10 cellular contexts compared by ENCODE assay signal in the genomic region with DNA sequence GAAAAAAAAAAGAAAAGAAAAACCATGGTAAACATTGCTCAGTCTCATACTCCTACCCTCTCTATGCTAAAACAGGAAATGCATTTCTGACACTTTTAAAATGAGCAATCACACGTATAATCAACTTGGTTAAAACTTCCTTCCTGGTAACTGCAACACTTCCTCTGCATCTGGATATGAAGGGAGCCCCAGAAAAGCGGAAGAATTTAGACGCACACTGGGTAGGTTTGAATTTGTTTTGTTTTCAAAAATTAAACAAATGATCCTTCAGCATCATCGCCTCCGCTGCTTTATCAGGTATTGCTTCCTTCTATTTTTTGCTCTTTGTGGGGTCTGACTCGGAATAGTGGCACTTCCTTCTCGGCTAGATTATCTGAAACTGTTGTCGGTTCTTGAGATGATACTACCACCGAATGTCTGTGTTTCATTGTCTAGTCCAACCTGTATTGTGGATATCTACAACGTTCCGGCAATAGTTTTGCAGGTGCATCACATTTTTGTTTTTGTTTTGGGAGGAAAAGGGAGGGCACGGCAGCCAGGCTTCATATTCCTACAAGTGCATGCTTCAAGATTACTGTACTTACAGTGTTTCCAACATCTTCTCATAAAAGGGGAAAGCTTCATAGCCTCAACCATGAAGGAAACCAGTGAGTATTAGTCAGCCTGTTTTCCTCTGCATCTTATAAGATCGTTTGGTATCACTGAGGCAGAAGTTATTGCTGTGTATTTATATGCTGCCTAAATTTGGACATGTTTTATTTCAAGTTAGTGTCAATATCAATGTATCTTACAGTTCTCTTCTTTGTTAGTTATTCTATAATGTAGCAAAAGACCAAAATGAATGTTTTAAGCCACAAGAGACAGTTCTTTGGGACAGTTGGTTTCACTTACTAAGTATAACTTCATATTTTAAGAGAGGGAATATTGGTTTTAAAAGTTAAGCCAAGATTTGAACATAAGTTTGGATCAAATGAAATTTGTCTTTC. TPM values are rescaled to one million over a fixed set of nuclear protein-coding genes. Genes with fewer than 3 reads are reported as not detected.
A peak's percentile ranks its signal among the peaks of the same experiment; 100 is the strongest.
DNase-seq lines count a peak whose midpoint lies in the region; ATAC-seq and TF ChIP-seq lines count a peak whose summit lies in the region.
"Had no signal": no experiment of that assay in that cellular context is flagged by ENCODE, and none has a peak within 500 bp of the region (broad histone marks: within the 10 kb centered on the region; RNA-seq: fewer than 3 reads in every experiment).

A gene (plus strand): TSS at position 153 of the 986 bp plus-strand sequence. CDS start 2,280 bp downstream, outside the sequence.

- H3K9me3 ChIP-seq in heart left ventricle = no peaks in the 10 kb centered on the region

- TF ChIP-seq POLR2A in heart left ventricle (IDR thresholded peaks at IDR 0.05) = no peak

- H3K4me3 ChIP-seq in heart left ventricle = peak within 1 kb of the TSS; percentile 8 to 64 (median 49)
- peak within 1 kb of the TSS; percentile 49 for H3K4me3 ChIP-seq in urinary bladder (ENCODE audit: low read depth, low read length)

- ATAC-seq in activated CD4-positive, CD25-positive, alpha-beta regulatory T cell treated with anti-CD3 and anti-CD28 coated beads, Interleukin-2, amount 50 U/mL, for 24 hours = peak; percentile 70 to 78
- peak; percentile 65 for ATAC-seq in HG02973 (IDR thresholded peaks at IDR 0.05; ENCODE audit: unreplicated experiment)
- ATAC-seq in heart left ventricle = peak in 3 of 4 donors; percentile 64 to 83 (median 71)

- WGBS in heart left ventricle, 4 donors = 42 to 49% (median 47%) methylated on average over 13 of the region's 13 CpGs
- 65% methylated on average over 13 of the region's 13 CpGs for WGBS in urinary bladder

- intact Hi-C loops in heart left ventricle (cut with DNase I) = no loop called here

- H3K27ac ChIP-seq in heart left ventricle (peak within 1 kb of the TSS; percentile 7 to 90 (median 50)), urinary bladder (ENCODE audit: low read depth) (no peak within 1 kb of the TSS)
- H3K27ac ChIP-seq: 22Rv1 had no signal

- no peaks in the 10 kb centered on the region for H3K27me3 ChIP-seq in heart left ventricle

- H3K36me3 ChIP-seq in heart left ventricle (peaks cover 0 to 28% (median 0%) of the 10 kb centered on the region in 9 donors), urinary bladder (ENCODE audit: insufficient read depth) (no peaks in the 10 kb centered on the region)

- DNase-seq in activated CD4-positive, CD25-positive, alpha-beta regulatory T cell (lab: John Stamatoyannopoulos, UW) = no peak
- peak; percentile 92 for DNase-seq in SIG-M5 treated with dmso at 0.1 percent for 504 hours (lab: John Stamatoyannopoulos, UW; ENCODE audit: unreplicated experiment)
- DNase-seq in heart left ventricle = no peak
- DNase-seq in epidermal melanocyte (ENCODE audit: insufficient read length, low spot score) = no peak
- no peak for DNase-seq in NCI-H1417 (lab: John Stamatoyannopoulos, UW)

- TF ChIP-seq CTCF in heart left ventricle (IDR thresholded peaks at IDR 0.05) = no peak

- peaks cover 0 to 67% (median 7%) of the 10 kb centered on the region in 12 donors for H3K4me1 ChIP-seq in heart left ventricle
- H3K4me1 ChIP-seq in urinary bladder (ENCODE audit: insufficient read depth) = peaks cover 1% of the 10 kb centered on the region

RNA-seq across cellular contexts. Expression of the gene that starts here (rescaled TPM):
- total RNA-seq in heart left ventricle (10 to 100 TPM in 1 of 9 donors, 1 to 10 TPM in 7, under 1 TPM in 1; 0.81 to 11.0 (median 1.8) TPM), urinary bladder (12.1 TPM)
- polyA plus RNA-seq in heart left ventricle (under 1 TPM; 0.15 to 0.28 TPM), urinary bladder (0.82 TPM)
- total RNA-seq: neural crest cell had no signal
